Comparison of ENCODE assay signal across 16 cellular contexts in the genomic region with DNA sequence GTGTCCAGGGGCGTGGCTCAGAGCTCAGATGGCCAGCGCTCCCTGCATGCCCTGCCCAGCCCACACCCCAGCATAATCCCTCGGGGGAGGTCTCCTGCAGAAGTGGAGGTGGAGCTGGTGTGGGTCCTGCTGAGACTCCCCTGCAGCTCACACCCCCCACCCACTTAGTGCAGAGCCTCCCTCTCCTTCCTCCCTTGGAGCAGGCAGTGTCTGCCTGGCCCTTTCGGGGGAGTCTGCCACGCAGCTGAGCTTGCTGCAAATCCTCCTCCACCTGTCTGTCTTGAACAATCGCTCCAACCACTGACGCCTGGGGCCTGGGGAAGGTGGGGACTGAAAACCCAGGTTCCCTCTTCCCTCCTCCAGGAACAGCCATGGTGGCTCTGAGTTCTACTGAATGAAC.
A peak's percentile ranks its signal among the peaks of the same experiment; 100 is the strongest.
DNase-seq lines count a peak whose midpoint lies in the region; ATAC-seq, FAIRE-seq and TF ChIP-seq lines count a peak whose summit lies in the region.
"Had no signal": no experiment of that assay in that cellular context is flagged by ENCODE, and none has a peak within 500 bp of the region (broad histone marks: within the 10 kb centered on the region; RNA-seq: fewer than 3 reads in every experiment).

No MANE protein-coding gene starts in this region.

- H3K4me3 ChIP-seq in GM23338, result no peak overlapping the region
- H3K4me3 ChIP-seq: BLaER1 treated with 17β-estradiol and CSF1 and Interleukin-3, amounts not matched to agents 10 nM and 100 nM had no signal

- no peaks in the 10 kb centered on the region for H3K79me2 ChIP-seq in GM23338 (replicated peaks; ENCODE audit: insufficient read depth)

- H3K4me1 Mint-ChIP-seq in GM23338 (peaks cover 15% of the 10 kb centered on the region), chondrocyte (ENCODE audit: low read depth) (no peaks in the 10 kb centered on the region)
- H3K4me1 Mint-ChIP-seq: CD4-positive, CD25-positive, alpha-beta regulatory T cell had no signal

- H4K20me1 ChIP-seq in GM23338 (replicated peaks; ENCODE audit: insufficient read depth), result no peaks in the 10 kb centered on the region
- H4K20me1 ChIP-seq: BLaER1 treated with 17β-estradiol and CSF1 and Interleukin-3, amounts not matched to agents 10 nM and 100 nM had no signal

- H3K27me3 ChIP-seq in GM23338 (ENCODE audit: insufficient read depth), result no peaks in the 10 kb centered on the region

- H3K36me3 Mint-ChIP-seq in GM23338 (ENCODE audit: low read depth), result no peaks in the 10 kb centered on the region; the same call in 2 of the 3 replicates
- no peaks in the 10 kb centered on the region for H3K36me3 Mint-ChIP-seq in chondrocyte (ENCODE audit: low read depth)
- H3K36me3 Mint-ChIP-seq: CD4-positive, CD25-positive, alpha-beta regulatory T cell had no signal

- peaks cover 4% of the 10 kb centered on the region; the same call in 1 of the 2 replicates for H3K9me2 ChIP-seq in GM23338 (ENCODE audit: insufficient read depth)

- H2AFZ ChIP-seq in GM23338, result no peak overlapping the region

- TF ChIP-seq CTCF in GM23338 (conservative IDR thresholded peaks at IDR 0.05; ENCODE audit: low read depth in 2 of 2) (no peak), chondrocyte (IDR thresholded peaks at IDR 0.05) (no peak)

- H3K27ac ChIP-seq in GM23338 (ENCODE audit: low read depth), result no peak overlapping the region
- H3K27ac ChIP-seq: BLaER1 treated with 17β-estradiol and CSF1 and Interleukin-3, amounts not matched to agents 10 nM and 100 nM had no signal

- intact Hi-C loops in posterior vena cava (cut with DNase I), result no loop called here

- no peak overlapping the region for H3K4me2 ChIP-seq in GM23338
- H3K4me2 ChIP-seq: BLaER1 treated with 17β-estradiol and CSF1 and Interleukin-3, amounts not matched to agents 10 nM and 100 nM had no signal

- peaks cover 14% of the 10 kb centered on the region for H3K4me1 ChIP-seq in GM23338 (ENCODE audit: insufficient read depth)

- no peak for DNase-seq in GM23338 (ENCODE audit: low spot score)
- peak; percentile 55 for DNase-seq in chondrocyte (ENCODE audit: low spot score)
- DNase-seq in mesenteric fat pad (ENCODE audit: low spot score), result peak; percentile 77
- DNase-seq in posterior vena cava (ENCODE audit: low spot score), result peak; percentile 32
- no peak for DNase-seq in NCI-H1417 treated with DMSO at 0.1 percent for 48 hours (lab: John Stamatoyannopoulos, UW)
- DNase-seq in urothelium cell line (ENCODE audit: low spot score), result no peak
- DNase-seq: 8988T; CD4-positive, CD25-positive, alpha-beta regulatory T cell; DMS53; GF-D8; HCEC 1CT had no signal

- ATAC-seq in GM23338, result no peak
- ATAC-seq in GM21737 (IDR thresholded peaks at IDR 0.05; ENCODE audit: unreplicated experiment), result no peak
- ATAC-seq: HepG2 had no signal

- FAIRE-seq in urothelium cell line (lab: Jason Lieb, UNC), result no peak
- FAIRE-seq: GM18507, HepG2, HTR-8/SVneo had no signal

- H3K4me3 Mint-ChIP-seq in GM23338 (no peak overlapping the region), chondrocyte (ENCODE audit: unreplicated experiment) (no peak overlapping the region)
- H3K4me3 Mint-ChIP-seq: CD4-positive, CD25-positive, alpha-beta regulatory T cell had no signal

- H3K27ac Mint-ChIP-seq in GM23338, result peak overlapping the region; percentile 79
- no peak overlapping the region for H3K27ac Mint-ChIP-seq in chondrocyte (ENCODE audit: unreplicated experiment)
- H3K27ac Mint-ChIP-seq: CD4-positive, CD25-positive, alpha-beta regulatory T cell had no signal

- H3K36me3 ChIP-seq in GM23338 (ENCODE audit: insufficient read depth), result no peaks in the 10 kb centered on the region
- H3K36me3 ChIP-seq: BLaER1 treated with 17β-estradiol and CSF1 and Interleukin-3, amounts not matched to agents 10 nM and 100 nM had no signal

- 0 out of 2 replicates have a peak, but pooled peaks cover 5% of the 10 kb centered on the region for H3F3A ChIP-seq in GM23338 (replicated peaks; ENCODE audit: low read depth)

- no peaks in the 10 kb centered on the region; the same call in 1 of the 3 replicates for H3K9me3 Mint-ChIP-seq in GM23338
- peaks cover 13% of the 10 kb centered on the region for H3K9me3 Mint-ChIP-seq in chondrocyte (ENCODE audit: low read depth)

- peaks cover 26% of the 10 kb centered on the region for H3K27me3 Mint-ChIP-seq in GM23338 (ENCODE audit: insufficient read depth, low read depth, poor library complexity)
- H3K27me3 Mint-ChIP-seq in chondrocyte (ENCODE audit: low read depth), result no peaks in the 10 kb centered on the region

TF ChIP-seq in GM23338, 12 proteins besides CTCF, POLR2A, EP300 and RAD21:
- no peak for TF ChIP-seq EZH2phosphoT487 (IDR thresholded peaks at IDR 0.05; ENCODE audit: unreplicated experiment)
- no peak for TF ChIP-seq ZNF114 (CRISPR knock-in tag; IDR thresholded peaks at IDR 0.05)
- TF ChIP-seq STAT1 (IDR thresholded peaks at IDR 0.05; ENCODE audit: unreplicated experiment), result no peak
- no peak for TF ChIP-seq POLR2AphosphoS5 (IDR thresholded peaks at IDR 0.05; ENCODE audit: low read depth)
- no peak for TF ChIP-seq EZH2 (IDR thresholded peaks at IDR 0.05; ENCODE audit: low read depth, unreplicated experiment)
- TF ChIP-seq, protein P1, sequence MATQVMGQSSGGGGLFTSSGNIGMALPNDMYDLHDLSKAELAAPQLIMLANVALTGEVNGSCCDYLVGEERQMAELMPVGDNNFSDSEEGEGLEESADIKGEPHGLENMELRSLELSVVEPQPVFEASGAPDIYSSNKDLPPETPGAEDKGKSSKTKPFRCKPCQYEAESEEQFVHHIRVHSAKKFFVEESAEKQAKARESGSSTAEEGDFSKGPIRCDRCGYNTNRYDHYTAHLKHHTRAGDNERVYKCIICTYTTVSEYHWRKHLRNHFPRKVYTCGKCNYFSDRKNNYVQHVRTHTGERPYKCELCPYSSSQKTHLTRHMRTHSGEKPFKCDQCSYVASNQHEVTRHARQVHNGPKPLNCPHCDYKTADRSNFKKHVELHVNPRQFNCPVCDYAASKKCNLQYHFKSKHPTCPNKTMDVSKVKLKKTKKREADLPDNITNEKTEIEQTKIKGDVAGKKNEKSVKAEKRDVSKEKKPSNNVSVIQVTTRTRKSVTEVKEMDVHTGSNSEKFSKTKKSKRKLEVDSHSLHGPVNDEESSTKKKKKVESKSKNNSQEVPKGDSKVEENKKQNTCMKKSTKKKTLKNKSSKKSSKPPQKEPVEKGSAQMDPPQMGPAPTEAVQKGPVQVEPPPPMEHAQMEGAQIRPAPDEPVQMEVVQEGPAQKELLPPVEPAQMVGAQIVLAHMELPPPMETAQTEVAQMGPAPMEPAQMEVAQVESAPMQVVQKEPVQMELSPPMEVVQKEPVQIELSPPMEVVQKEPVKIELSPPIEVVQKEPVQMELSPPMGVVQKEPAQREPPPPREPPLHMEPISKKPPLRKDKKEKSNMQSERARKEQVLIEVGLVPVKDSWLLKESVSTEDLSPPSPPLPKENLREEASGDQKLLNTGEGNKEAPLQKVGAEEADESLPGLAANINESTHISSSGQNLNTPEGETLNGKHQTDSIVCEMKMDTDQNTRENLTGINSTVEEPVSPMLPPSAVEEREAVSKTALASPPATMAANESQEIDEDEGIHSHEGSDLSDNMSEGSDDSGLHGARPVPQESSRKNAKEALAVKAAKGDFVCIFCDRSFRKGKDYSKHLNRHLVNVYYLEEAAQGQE (IDR thresholded peaks at IDR 0.05; ENCODE audit: unreplicated experiment), result no peak
- TF ChIP-seq, protein P2, sequence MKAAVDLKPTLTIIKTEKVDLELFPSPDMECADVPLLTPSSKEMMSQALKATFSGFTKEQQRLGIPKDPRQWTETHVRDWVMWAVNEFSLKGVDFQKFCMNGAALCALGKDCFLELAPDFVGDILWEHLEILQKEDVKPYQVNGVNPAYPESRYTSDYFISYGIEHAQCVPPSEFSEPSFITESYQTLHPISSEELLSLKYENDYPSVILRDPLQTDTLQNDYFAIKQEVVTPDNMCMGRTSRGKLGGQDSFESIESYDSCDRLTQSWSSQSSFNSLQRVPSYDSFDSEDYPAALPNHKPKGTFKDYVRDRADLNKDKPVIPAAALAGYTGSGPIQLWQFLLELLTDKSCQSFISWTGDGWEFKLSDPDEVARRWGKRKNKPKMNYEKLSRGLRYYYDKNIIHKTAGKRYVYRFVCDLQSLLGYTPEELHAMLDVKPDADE (IDR thresholded peaks at IDR 0.05), result no peak

Comparison
In these comparisons a context has a peak if more than half of its experiments do, and no peak if none do; other contexts are left out.
1. DNase-seq: peak in chondrocyte (single experiment), mesenteric fat pad (single experiment) and posterior vena cava (single experiment); none in GM23338 (single experiment), NCI-H1417 treated with DMSO at 0.1 percent for 48 hours (single experiment) and urothelium cell line (single experiment).